Comparison of ENCODE assay signal across 9 cellular contexts in genomic region chr12:54418441-54419087, GRCh38. TPM values are rescaled to one million over a fixed set of nuclear protein-coding genes. Genes with fewer than 3 reads are reported as not detected.
DNase-seq lines count a peak whose midpoint lies in the region; ATAC-seq and TF ChIP-seq lines count a peak whose summit lies in the region.
"Had no signal": no experiment of that assay in that cellular context is flagged by ENCODE, and none has a peak within 500 bp of the region (broad histone marks: within the 10 kb centered on the region; RNA-seq: fewer than 3 reads in every experiment).

No MANE protein-coding gene starts in this region.

- H3K27me3 Mint-ChIP-seq in activated CD8-positive, alpha-beta T cell treated with anti-CD3 and anti-CD28 coated beads, Interleukin-2, amount 10 ng/mL, durations not matched to agents 7 days and 5 days (ENCODE audit: low read depth), result peaks cover 26% of the 10 kb centered on the region

- peaks cover 78% of the 10 kb centered on the region for H3K4me1 ChIP-seq in GM23248 (ENCODE audit: insufficient read depth)
- peaks cover 16% of the 10 kb centered on the region for H3K4me1 ChIP-seq in right cardiac atrium (ENCODE audit: control insufficient read depth, insufficient read depth, low read length)
- H3K4me1 ChIP-seq in skeletal muscle satellite cell (ENCODE audit: control insufficient read depth, insufficient read depth, low read length), result peaks cover 72% of the 10 kb centered on the region

- ATAC-seq in activated CD8-positive, alpha-beta T cell treated with anti-CD3 and anti-CD28 coated beads, Interleukin-2, amount 10 ng/mL, durations not matched to agents 7 days and 5 days, result peak; percentile 21
- ATAC-seq in right cardiac atrium, result no peak

- H3K79me2 ChIP-seq in GM23248 (ENCODE audit: insufficient read depth), result peaks cover 67% of the 10 kb centered on the region

- H3K4me2 ChIP-seq in GM23248 (ENCODE audit: unreplicated experiment) (peak overlapping the region; percentile 86), skeletal muscle satellite cell (ENCODE audit: low read length) (peak overlapping the region; percentile 98)

- no peak for TF ChIP-seq CTCF in GM13977 (IDR thresholded peaks at IDR 0.05; ENCODE audit: extremely low read depth, insufficient read depth, missing control alignments)

- in situ Hi-C loops in GM23248 (cut with MboI), result no loop called here
- in situ Hi-C loops in GM13977 (cut with MboI; ENCODE audit: low pct_unique_long_range_greater_than_20kb, low sequenced_read_pairs, unreplicated experiment), result no loop called here

- H3K36me3 ChIP-seq in GM23248 (ENCODE audit: low read depth) (no peaks in the 10 kb centered on the region), skeletal muscle satellite cell (ENCODE audit: insufficient read depth, low read length) (peaks cover 27% of the 10 kb centered on the region)

- H3K36me3 Mint-ChIP-seq in activated CD8-positive, alpha-beta T cell treated with anti-CD3 and anti-CD28 coated beads, Interleukin-2, amount 10 ng/mL, durations not matched to agents 7 days and 5 days (ENCODE audit: low read depth), result peaks cover 19% of the 10 kb centered on the region

- no peak overlapping the region for H2AFZ ChIP-seq in GM23248

- WGBS in GM23248 (ENCODE audit: low coverage in 1 of 2, low lambda C conversion rate in 2 of 2, missing lambda C conversion rate in 2 of 2), 2 experiments, result 1 to 2% methylated on average over 18 to 35 of the region's 35 CpGs
- under 1% methylated on average over 35 of the region's 35 CpGs for WGBS in right cardiac atrium

- H3K9me3 ChIP-seq in GM23248 (ENCODE audit: low read depth), result no peaks in the 10 kb centered on the region
- H3K9me3 ChIP-seq in right cardiac atrium (ENCODE audit: control insufficient read depth, low read length), result no peaks in the 10 kb centered on the region
- H3K9me3 ChIP-seq in skeletal muscle satellite cell (replicated peaks; ENCODE audit: low read length), result no peaks in the 10 kb centered on the region

- POLR2A ChIA-PET in activated CD8-positive, alpha-beta T cell treated with anti-CD3 and anti-CD28 coated beads, Interleukin-2, amount 10 ng/mL, durations not matched to agents 7 days and 5 days (lab: Charles Lee), result interaction anchor here (0.6 to 3.5 kb wide), 5 partner anchors 10 to 79 kb away, joined by 4 to 14 read pairs (median 4); partner anchors contain the start of gene NCKAP1L

- peak; percentile 41 for DNase-seq in GM23248
- no peak for DNase-seq in activated CD8-positive, alpha-beta T cell treated with anti-CD3 and anti-CD28 coated beads, Interleukin-2, amount 10 ng/mL, durations not matched to agents 7 days and 5 days
- peak in 2 of 3 donors; percentile 57 to 71 for DNase-seq in right cardiac atrium
- DNase-seq in NCI-H774 (lab: John Stamatoyannopoulos, UW), result no peak
- DNase-seq in COR-L47 (lab: John Stamatoyannopoulos, UW), result no peak
- DNase-seq in GM13977 (ENCODE audit: low spot score), result no peak
- no peak for DNase-seq in central memory CD4-positive, alpha-beta T cell

- CTCF ChIA-PET in activated CD8-positive, alpha-beta T cell treated with anti-CD3 and anti-CD28 coated beads, Interleukin-2, amount 10 ng/mL, durations not matched to agents 7 days and 5 days (lab: Charles Lee), result interaction anchor here (1.0 to 11.7 kb wide), 4 partner anchors 17 to 39 kb away, joined by 3 to 270 read pairs (median 66); no protein-coding TSS in a partner anchor

- H3K4me3 ChIP-seq in GM23248 (peak overlapping the region; percentile 97), right cardiac atrium (ENCODE audit: low read length) (peak overlapping the region; percentile 100), skeletal muscle satellite cell (ENCODE audit: low read length) (peak overlapping the region; percentile 95)

- peaks cover 66% of the 10 kb centered on the region for H3F3A ChIP-seq in GM23248 (ENCODE audit: insufficient read depth)

- H3K4me1 Mint-ChIP-seq in activated CD8-positive, alpha-beta T cell treated with anti-CD3 and anti-CD28 coated beads, Interleukin-2, amount 10 ng/mL, durations not matched to agents 7 days and 5 days (ENCODE audit: low read depth), result peaks cover 61% of the 10 kb centered on the region

- H3K27me3 ChIP-seq in GM23248 (replicated peaks; ENCODE audit: insufficient read depth) (no peaks in the 10 kb centered on the region), right cardiac atrium (ENCODE audit: control insufficient read depth, insufficient read depth) (no peaks in the 10 kb centered on the region), skeletal muscle satellite cell (ENCODE audit: control insufficient read depth, insufficient read depth, low read length) (no peaks in the 10 kb centered on the region)

- peak overlapping the region; percentile 91 for H3K27ac Mint-ChIP-seq in activated CD8-positive, alpha-beta T cell treated with anti-CD3 and anti-CD28 coated beads, Interleukin-2, amount 10 ng/mL, durations not matched to agents 7 days and 5 days

- no peaks in the 10 kb centered on the region for H3K9me2 ChIP-seq in GM23248 (ENCODE audit: insufficient read depth)

- H4K20me1 ChIP-seq in GM23248 (ENCODE audit: insufficient read depth), result peaks cover 8% of the 10 kb centered on the region; the same call in 1 of the 2 replicates

- peak overlapping the region; percentile 94 for H3K4me3 Mint-ChIP-seq in activated CD8-positive, alpha-beta T cell treated with anti-CD3 and anti-CD28 coated beads, Interleukin-2, amount 10 ng/mL, durations not matched to agents 7 days and 5 days

- intact Hi-C loops in right cardiac atrium (cut with DNase I), result no loop called here

- H3K9ac ChIP-seq in GM23248 (peak overlapping the region; percentile 98), skeletal muscle satellite cell (ENCODE audit: low read depth, low read length) (peak overlapping the region; percentile 95)

- H3K27ac ChIP-seq in GM23248 (peak overlapping the region; percentile 98), right cardiac atrium (ENCODE audit: low read length) (peak overlapping the region; percentile 100)

- H3K9me3 Mint-ChIP-seq in activated CD8-positive, alpha-beta T cell treated with anti-CD3 and anti-CD28 coated beads, Interleukin-2, amount 10 ng/mL, durations not matched to agents 7 days and 5 days (ENCODE audit: insufficient read depth), result no peaks in the 10 kb centered on the region

RNA-seq across cellular contexts. Expression of gene ITGA5, which starts 0.5 kb away (rescaled TPM):
- 496 and 541 TPM in 2 replicates for total RNA-seq in GM23248 (2014; rRNA removed; shearing (Covaris generic))
- polyA plus RNA-seq in GM23248 (2016; fragmentation: Nextera tagmentation; extraction: Ambion mirVana), result 402 and 416 TPM in 2 replicates
- 10 to 100 TPM; 65.0 to 69.1 TPM for total RNA-seq in activated CD8-positive, alpha-beta T cell treated with anti-CD3 and anti-CD28 coated beads, Interleukin-2, amount 10 ng/mL, durations not matched to agents 7 days and 5 days
- 100 to 1,000 TPM in 1 of 4 donors, 10 to 100 TPM in 3; 57.0 to 141 (median 60.2) TPM for total RNA-seq in right cardiac atrium
- 49.3 TPM for polyA plus RNA-seq in right cardiac atrium
- 794 and 1,056 TPM in 2 replicates for total RNA-seq in skeletal muscle satellite cell (2012; rRNA removed)

RNA-seq across cellular contexts. Expression of gene ZNF385A, which starts 34.0 kb away (rescaled TPM):
- 1.6 and 1.8 TPM in 2 replicates for total RNA-seq in GM23248 (2014; rRNA removed; shearing (Covaris generic))
- 2.9 and 3.1 TPM in 2 replicates for polyA plus RNA-seq in GM23248 (2016; fragmentation: Nextera tagmentation; extraction: Ambion mirVana)
- total RNA-seq in activated CD8-positive, alpha-beta T cell treated with anti-CD3 and anti-CD28 coated beads, Interleukin-2, amount 10 ng/mL, durations not matched to agents 7 days and 5 days, result under 1 TPM; 0.55 to 0.74 TPM
- total RNA-seq in right cardiac atrium, result 10 to 100 TPM in 1 of 4 donors, 1 to 10 TPM in 3; 6.5 to 17.0 (median 8.9) TPM
- 6.0 TPM for polyA plus RNA-seq in right cardiac atrium
- 1.0 and 1.3 TPM in 2 replicates for total RNA-seq in skeletal muscle satellite cell (2012; rRNA removed)

RNA-seq across cellular contexts. Expression of gene GPR84, which starts 54.3 kb away (rescaled TPM):
- not detected in 2 replicates for total RNA-seq in GM23248 (2014; rRNA removed; shearing (Covaris generic))
- polyA plus RNA-seq in GM23248 (2016; fragmentation: Nextera tagmentation; extraction: Ambion mirVana), result not detected in 2 replicates
- total RNA-seq in activated CD8-positive, alpha-beta T cell treated with anti-CD3 and anti-CD28 coated beads, Interleukin-2, amount 10 ng/mL, durations not matched to agents 7 days and 5 days, result under 1 TPM; 0.32 to 0.57 TPM
- under 1 TPM; 0.39 to 0.71 (median 0.46) TPM for total RNA-seq in right cardiac atrium
- 0.20 TPM for polyA plus RNA-seq in right cardiac atrium
- under 0.01 TPM in 1 of 2 replicates, not detected in the other for total RNA-seq in skeletal muscle satellite cell (2012; rRNA removed)
- total RNA-seq: temporal lobe had no signal

RNA-seq across cellular contexts. Expression of gene GTSF1, which starts 54.8 kb away (rescaled TPM):
- total RNA-seq in GM23248 (2014; rRNA removed; shearing (Covaris generic)), result not detected in 2 replicates
- polyA plus RNA-seq in GM23248 (2016; fragmentation: Nextera tagmentation; extraction: Ambion mirVana), result 0.29 TPM in 1 of 2 replicates, not detected in the other
- total RNA-seq in activated CD8-positive, alpha-beta T cell treated with anti-CD3 and anti-CD28 coated beads, Interleukin-2, amount 10 ng/mL, durations not matched to agents 7 days and 5 days, result 10 to 100 TPM; 11.8 to 12.7 TPM
- total RNA-seq in right cardiac atrium, result under 1 TPM in 1 of 4 donors, not detected in 3; 0.79 TPM
- polyA plus RNA-seq in right cardiac atrium, result not detected
- not detected in 2 replicates for total RNA-seq in skeletal muscle satellite cell (2012; rRNA removed)
- total RNA-seq: temporal lobe had no signal

Comparison
In these comparisons a context has a peak if more than half of its experiments do, and no peak if none do; other contexts are left out.
1. DNase-seq: peak in GM23248 (single experiment) and right cardiac atrium (2 of 3); none in activated CD8-positive, alpha-beta T cell treated with anti-CD3 and anti-CD28 coated beads, Interleukin-2, amount 10 ng/mL, durations not matched to agents 7 days and 5 days (single experiment), NCI-H774 (single experiment), COR-L47 (single experiment), GM13977 (single experiment) and central memory CD4-positive, alpha-beta T cell (single experiment).
2. Peak in every context shown above with its lines, with median percentiles within 50 percentile points of each other: H3K4me3 ChIP-seq.